Comparison of ENCODE assay signal across 8 cellular contexts in the genomic region with DNA sequence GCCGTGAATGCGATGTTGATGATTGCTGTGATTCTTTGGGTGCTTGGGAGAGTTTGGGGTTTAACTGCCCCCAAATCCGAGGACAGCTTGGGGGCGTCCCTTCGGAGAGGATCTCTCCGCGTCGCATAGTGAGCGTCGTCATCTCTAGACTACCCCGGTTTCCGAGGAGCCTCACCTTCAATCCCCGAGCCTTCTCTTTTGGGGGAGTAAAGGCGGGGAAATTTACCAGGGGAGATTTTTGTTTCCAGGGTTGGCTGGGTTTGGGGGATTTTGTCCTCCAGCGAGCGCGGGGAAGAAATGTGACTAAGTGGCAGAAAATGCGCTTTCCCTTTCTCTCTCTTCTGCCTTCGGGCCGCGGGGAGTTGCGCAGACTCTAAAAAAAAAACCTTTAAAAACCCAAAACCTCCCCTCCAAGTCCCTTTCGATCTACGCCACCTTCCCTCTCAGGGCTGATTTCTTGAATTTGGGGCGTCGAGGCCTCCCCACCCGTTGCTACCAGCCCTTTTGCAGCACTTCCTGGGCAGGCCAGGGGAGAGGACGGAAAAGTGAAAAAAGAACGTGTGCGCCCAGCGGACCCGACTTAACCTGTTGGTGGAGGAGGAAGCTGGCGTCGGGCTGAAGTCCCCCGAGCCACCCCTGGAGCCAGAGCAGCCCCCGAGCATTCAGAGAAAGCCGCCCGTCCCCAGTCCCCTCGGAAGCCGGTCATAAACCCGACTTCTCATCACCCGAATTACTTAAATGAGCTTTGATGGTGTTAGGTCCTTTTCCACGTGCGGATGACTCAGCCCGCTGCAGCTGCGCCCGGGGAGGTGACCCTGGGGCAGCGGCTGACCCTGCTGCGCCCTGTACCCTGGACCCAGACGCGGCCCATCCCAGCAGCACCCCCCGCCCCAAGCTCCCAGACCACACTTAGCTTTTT. TPM values are rescaled to one million over a fixed set of nuclear protein-coding genes. Genes with fewer than 3 reads are reported as not detected.
DNase-seq lines count a peak whose midpoint lies in the region; ATAC-seq, FAIRE-seq and TF ChIP-seq lines count a peak whose summit lies in the region.

No MANE protein-coding gene starts in this region.

- FAIRE-seq in H1 (lab: Jason Lieb, UNC), result no peak

- no peak overlapping the region for H3K56ac ChIP-seq in H1 (replicated peaks; ENCODE audit: insufficient read length, low read depth, low read length)

- H3K4me1 Mint-ChIP-seq in T-cell, result peaks cover 22 to 34% (median 29%) of the 10 kb centered on the region in 3 donors

- CTCF ChIA-PET in T-cell (lab: Charles Lee), result interaction anchor here in 1 of 2 donors (0.6 to 1.0 kb wide), 4 partner anchors 21 to 67 kb away, joined by 3 to 5 read pairs (median 4); no protein-coding TSS in a partner anchor
- CTCF ChIA-PET in H1 (lab: Charles Lee; ENCODE audit: partially characterized antibody), result interaction anchor here (0.6 to 7.7 kb wide), 16 partner anchors 9 to 132 kb away, joined by 3 to 82 read pairs (median 6); no protein-coding TSS in a partner anchor

- no peaks in the 10 kb centered on the region for H3K79me1 ChIP-seq in H1 (ENCODE audit: low read depth, low read length)

- H3K9me3 ChIP-seq in H1 (ENCODE audit: insufficient read depth in 2 of 2, low read depth in 1 of 2, low read length in 1 of 2) (peaks cover 0 to 8% of the 10 kb centered on the region in 2 experiments; a peak in 2 of 4 replicates), muscle layer of duodenum (ENCODE audit: control insufficient read depth in 1 of 2, low read length in 2 of 2) (no peaks in the 10 kb centered on the region), uterus (no peaks in the 10 kb centered on the region)

- peaks cover 41 to 83% of the 10 kb centered on the region in 2 donors for H3K27me3 Mint-ChIP-seq in T-cell

- H3K9me3 Mint-ChIP-seq in T-cell, result no peaks in the 10 kb centered on the region

- no peak overlapping the region for H3K14ac ChIP-seq in H1 (ENCODE audit: insufficient read length)

- peaks cover 2 to 23% of the 10 kb centered on the region in 2 experiments for H4K20me1 ChIP-seq in H1 (replicated peaks in 1 of 2; ENCODE audit: control insufficient read depth in 1 of 2, insufficient read depth in 2 of 2, low read length in 2 of 2)

- WGBS in H1 (ENCODE audit: extremely low coverage in 1 of 2, insufficient coverage in 1 of 2, insufficient read length in 1 of 2, insufficient replicate concordance in 2 of 2, low coverage in 1 of 2, low lambda C conversion rate in 2 of 2, missing lambda C conversion rate in 1 of 2), 2 experiments, result 3% methylated on average over 50 of the region's 52 CpGs; no CpG with 5 or more reads in 1 of the 2 experiments

- H2BK15ac ChIP-seq in H1 (ENCODE audit: low read length), result peak overlapping the region; percentile 95; the same call in 1 of the 2 replicates

- no peak overlapping the region for H3K23ac ChIP-seq in H1 (ENCODE audit: insufficient read length)

- H2AK5ac ChIP-seq in H1 (ENCODE audit: low read depth, low read length), result no peak overlapping the region

- H3K4ac ChIP-seq in H1 (replicated peaks; ENCODE audit: insufficient read length, low read depth, low read length), result no peak overlapping the region

- H3K79me2 ChIP-seq in H1 (ENCODE audit: control insufficient read depth in 1 of 2, insufficient read depth in 2 of 2, low read length in 2 of 2), result no peaks in the 10 kb centered on the region

- H3K4me3 ChIP-seq in H1 (ENCODE audit: extremely low read depth in 1 of 4, insufficient read depth in 2 of 4, low read depth in 3 of 4, low read length in 4 of 4), result peak overlapping the region in 1 of 4 experiments; percentile 37; a peak in 4 of 8 replicates
- peak overlapping the region; percentile 41 to 45 for H3K4me3 ChIP-seq in muscle layer of duodenum (ENCODE audit: low read depth in 1 of 2, low read length in 2 of 2)
- H3K4me3 ChIP-seq in uterus, result peak overlapping the region; percentile 39 to 42

- ATAC-seq in T-cell (replicated peaks in 1 of 4), result peak; percentile 48 to 66 (median 64)

- no peak overlapping the region for H3K9ac ChIP-seq in H1 (replicated peaks in 1 of 4; ENCODE audit: extremely low read depth in 1 of 4, low read depth in 3 of 4, low read length in 3 of 4)

- no peak overlapping the region for H2AFZ ChIP-seq in H1 (ENCODE audit: low read length)

- H3K18ac ChIP-seq in H1 (ENCODE audit: extremely low read depth, low read length), result peak overlapping the region; percentile 48

- H3K36me3 ChIP-seq in H1 (ENCODE audit: control insufficient read depth in 2 of 4, insufficient read depth in 4 of 4, low read length in 3 of 4), result peaks cover 0 to 5% (median 0%) of the 10 kb centered on the region in 4 experiments; a peak in 1 of 8 replicates
- peaks cover 0 to 8% of the 10 kb centered on the region in 2 donors for H3K36me3 ChIP-seq in muscle layer of duodenum (ENCODE audit: control insufficient read depth in 1 of 2, insufficient read depth in 2 of 2, low read length in 2 of 2)
- no peaks in the 10 kb centered on the region for H3K36me3 ChIP-seq in uterus

- H3K23me2 ChIP-seq in H1 (ENCODE audit: low read depth, low read length), result peaks cover 2% of the 10 kb centered on the region; the same call in 1 of the 2 replicates

- H3K36me3 Mint-ChIP-seq in T-cell, result peaks cover 4% of the 10 kb centered on the region

- no peak overlapping the region for H4K91ac ChIP-seq in H1 (replicated peaks; ENCODE audit: insufficient read length, low read length)

- no peak overlapping the region for H4K8ac ChIP-seq in H1 (ENCODE audit: extremely low read depth, insufficient read depth, low read length)

- peak overlapping the region; percentile 75 for H2BK12ac ChIP-seq in H1 (ENCODE audit: low read depth, low read length)

- H3K4me2 ChIP-seq in H1 (ENCODE audit: insufficient read depth in 1 of 2, low read depth in 2 of 2, low read length in 2 of 2), result peak overlapping the region; percentile 47 to 77

- no peak for TF ChIP-seq EP300 in H1 (IDR thresholded peaks at IDR 0.05; ENCODE audit: borderline replicate concordance in 1 of 2, low read depth in 2 of 2, low read length in 2 of 2)

- DNase-seq in GM19238 (ENCODE audit: insufficient read length, low spot score) (peak; percentile 50), T-cell (peak in 3 of 34 experiments; percentile 15 to 22 (median 21)), H1 (ENCODE audit: low read depth in 1 of 2, low spot score in 2 of 2) (no peak), uterus (peak; percentile 84 to 88), NCI-H446 (lab: John Stamatoyannopoulos, UW) (no peak), NCI-H187 treated with DMSO at 0.1 percent for 48 hours (lab: John Stamatoyannopoulos, UW) (no peak), NCI-H2171 treated with DMSO at 0.1 percent for 48 hours (lab: John Stamatoyannopoulos, UW) (no peak)

- TF ChIP-seq CTCF in H1 (IDR thresholded peaks at IDR 0.05; ENCODE audit: control extremely low read depth in 1 of 3, insufficient read depth in 1 of 3, low read depth in 1 of 3, low read length in 3 of 3), result no peak
- peak in 1 of 4 experiments; percentile 2 for TF ChIP-seq CTCF in uterus (IDR thresholded peaks at IDR 0.05)

- H3K27ac ChIP-seq in H1 (ENCODE audit: low read depth, low read length) (no peak overlapping the region), muscle layer of duodenum (ENCODE audit: low read length) (peak overlapping the region; percentile 73), uterus (peak overlapping the region; percentile 95 to 99)

- H3K4me1 ChIP-seq in H1 (replicated peaks in 1 of 4; ENCODE audit: control insufficient read depth in 3 of 4, insufficient read depth in 4 of 4, low read length in 3 of 4) (peaks cover 5 to 41% (median 31%) of the 10 kb centered on the region in 4 experiments), muscle layer of duodenum (ENCODE audit: control insufficient read depth in 1 of 2, insufficient read depth in 2 of 2, low read length in 2 of 2) (peaks cover 16 to 86% of the 10 kb centered on the region in 2 donors), uterus (peaks cover 8 to 43% of the 10 kb centered on the region in 2 donors)

- peaks cover 91 to 100% (median 100%) of the 10 kb centered on the region in 4 experiments for H3K27me3 ChIP-seq in H1 (replicated peaks in 1 of 4; ENCODE audit: control insufficient read depth in 3 of 4, extremely low read depth in 1 of 4, insufficient read depth in 3 of 4, low read length in 3 of 4)
- H3K27me3 ChIP-seq in muscle layer of duodenum (ENCODE audit: low read depth, low read length), result no peaks in the 10 kb centered on the region
- H3K27me3 ChIP-seq in uterus, result no peaks in the 10 kb centered on the region

- POLR2A ChIA-PET in T-cell (lab: Charles Lee), result interaction anchor here in 1 of 2 donors (0.7 kb wide), 1 partner anchor 8 kb away, joined by 5 read pairs; no protein-coding TSS in a partner anchor
- POLR2A ChIA-PET in H1 (lab: Charles Lee; ENCODE audit: partially characterized antibody), result interaction anchor here (0.6 to 3.0 kb wide), 11 partner anchors 9 to 150 kb away, joined by 3 to 17 read pairs (median 3); a partner anchor contains a TSS

- no peak for TF ChIP-seq POLR2A in H1 (IDR thresholded peaks at IDR 0.05; ENCODE audit: control extremely low read depth in 1 of 2, low read depth in 2 of 2, low read length in 2 of 2)
- TF ChIP-seq POLR2A in uterus (IDR thresholded peaks at IDR 0.05), result peak in 1 of 2 donors; percentile 29

- no peak overlapping the region for H2BK5ac ChIP-seq in H1 (ENCODE audit: low read depth, low read length)

- peak overlapping the region; percentile 6 to 25 for H3K27ac Mint-ChIP-seq in T-cell

- no peak for TF ChIP-seq RAD21 in H1 (IDR thresholded peaks at IDR 0.05 in 1 of 2, conservative IDR thresholded peaks at IDR 0.05 in 1 of 2; ENCODE audit: low read depth in 2 of 2, low read length in 2 of 2)

- intact Hi-C loops in uterus (cut with DNase I; ENCODE audit: low total_unique reads), result no loop called here

- H3K4me3 Mint-ChIP-seq in T-cell, result peak overlapping the region; percentile 78 to 82 (median 79)

- no peak overlapping the region for H2BK120ac ChIP-seq in H1 (replicated peaks; ENCODE audit: low read depth, low read length)

- peak overlapping the region; percentile 32; the same call in 1 of the 2 replicates for H2BK20ac ChIP-seq in H1 (ENCODE audit: low read length)

- no peak overlapping the region for H4K5ac ChIP-seq in H1 (ENCODE audit: insufficient read length, low read depth, low read length)

RNA-seq across cellular contexts. Expression of a gene that starts 17.7 kb away (rescaled TPM):
- 1 to 10 TPM; 3.9 to 6.6 (median 6.3) TPM for total RNA-seq in T-cell
- total RNA-seq in H1 (2021; fragmentation: NEBNext Ultra II Directional; extraction: Animal tissue kit (Norgen Biotek cat#: 25700)), result 0.20 and 0.27 TPM in 2 replicates
- 0.03 and 0.08 TPM in 2 replicates for polyA plus RNA-seq in H1 (2011; rRNA removed)
- polyA plus RNA-seq in H1 (2011; cell fraction: cytosol; rRNA removed), result 0.05 TPM
- 0.14 TPM for polyA plus RNA-seq in H1 (2011; cell fraction: nucleus; rRNA removed)
- 0.09 to 0.22 TPM (median 0.12 TPM) in 3 of 4 replicates, not detected in the other for polyA plus RNA-seq in H1 (2012, experiment 1 of 2)
- 0.07 TPM for polyA plus RNA-seq in H1 (2012, experiment 2 of 2)
- polyA plus RNA-seq in H1 (2013, experiment 1 of 2), result 0.26 TPM
- 0.18 TPM for polyA plus RNA-seq in H1 (2013, experiment 2 of 2)
- polyA minus RNA-seq in H1 (2011; rRNA and poly(A)+ RNA removed), result 0.02 and 0.13 TPM in 2 replicates
- polyA minus RNA-seq in H1 (2011; cell fraction: cytosol; rRNA and poly(A)+ RNA removed), result not detected
- 0.40 TPM for polyA minus RNA-seq in H1 (2011; cell fraction: nucleus; rRNA and poly(A)+ RNA removed)
- 100 to 1,000 TPM in 2 of 4 donors, 10 to 100 TPM in 2; 27.4 to 381 (median 78.4) TPM for total RNA-seq in uterus

RNA-seq across cellular contexts. Expression of a gene that starts 43.6 kb away (rescaled TPM):
- total RNA-seq in T-cell (not detected), uterus (under 1 TPM in 1 of 4 donors, not detected in 3; 0.14 TPM)
- total RNA-seq in H1 (2021; fragmentation: NEBNext Ultra II Directional; extraction: Animal tissue kit (Norgen Biotek cat#: 25700)), result 0.17 and 0.25 TPM in 2 replicates
- polyA plus RNA-seq in H1 (2011; rRNA removed), result 0.13 and 0.14 TPM in 2 replicates
- polyA plus RNA-seq in H1 (2011; cell fraction: cytosol; rRNA removed), result 0.23 TPM
- 0.29 TPM for polyA plus RNA-seq in H1 (2011; cell fraction: nucleus; rRNA removed)
- polyA plus RNA-seq in H1 (2012, experiment 1 of 2), result 0.25 to 0.41 TPM (median 0.35 TPM) in 4 replicates
- polyA plus RNA-seq in H1 (2012, experiment 2 of 2), result not detected
- polyA plus RNA-seq in H1 (2013, experiment 1 of 2), result 0.20 TPM
- polyA plus RNA-seq in H1 (2013, experiment 2 of 2), result 0.18 TPM
- 0.32 TPM in 2 replicates for polyA minus RNA-seq in H1 (2011; rRNA and poly(A)+ RNA removed)
- polyA minus RNA-seq in H1 (2011; cell fraction: cytosol; rRNA and poly(A)+ RNA removed), result not detected
- not detected for polyA minus RNA-seq in H1 (2011; cell fraction: nucleus; rRNA and poly(A)+ RNA removed)

RNA-seq across cellular contexts. Expression of a gene that starts 55.9 kb away (rescaled TPM):
- 10 to 100 TPM in 3 of 5 donors, 1 to 10 TPM in 2; 6.2 to 22.6 (median 20.1) TPM for total RNA-seq in T-cell
- total RNA-seq in H1 (2021; fragmentation: NEBNext Ultra II Directional; extraction: Animal tissue kit (Norgen Biotek cat#: 25700)), result 42.2 and 45.5 TPM in 2 replicates
- 42.6 and 58.5 TPM in 2 replicates for polyA plus RNA-seq in H1 (2011; rRNA removed)
- 69.9 TPM for polyA plus RNA-seq in H1 (2011; cell fraction: cytosol; rRNA removed)
- 48.3 TPM for polyA plus RNA-seq in H1 (2011; cell fraction: nucleus; rRNA removed)
- 29.8 to 63.8 TPM (median 59.7 TPM) in 4 replicates for polyA plus RNA-seq in H1 (2012, experiment 1 of 2)
- polyA plus RNA-seq in H1 (2012, experiment 2 of 2), result 33.7 TPM
- polyA plus RNA-seq in H1 (2013, experiment 1 of 2), result 51.0 TPM
- 51.7 TPM for polyA plus RNA-seq in H1 (2013, experiment 2 of 2)
- 3.9 and 4.2 TPM in 2 replicates for polyA minus RNA-seq in H1 (2011; rRNA and poly(A)+ RNA removed)
- 18.5 TPM for polyA minus RNA-seq in H1 (2011; cell fraction: cytosol; rRNA and poly(A)+ RNA removed)
- 9.9 TPM for polyA minus RNA-seq in H1 (2011; cell fraction: nucleus; rRNA and poly(A)+ RNA removed)
- total RNA-seq in uterus, result 10 to 100 TPM in 2 of 4 donors, 1 to 10 TPM in 2; 3.3 to 76.8 (median 12.8) TPM

Comparison
In these comparisons a context has a peak if more than half of its experiments do, and no peak if none do; other contexts are left out.
1. DNase-seq: peak in GM19238 (single experiment) and uterus (2 of 2); none in H1 (0 of 2), NCI-H446 (0 of 2), NCI-H187 treated with DMSO at 0.1 percent for 48 hours (single experiment) and NCI-H2171 treated with DMSO at 0.1 percent for 48 hours (single experiment).